ENCODE assay signal across 2 cellular contexts in genomic region chr9:96322210-96322609, GRCh38.
TF ChIP-seq lines count a peak whose summit lies in the region.

No MANE protein-coding gene starts in this region.

TF ChIP-seq in K562, 482 proteins besides CTCF, POLR2A, EP300 and RAD21:
- TF ChIP-seq ZNF121 (CRISPR knock-in tag; conservative IDR thresholded peaks at IDR 0.05) = peak; percentile 93
TF ChIP-seq in K562: peak in this region for 1; not testable (repeated sequence) for 481.

TF ChIP-seq in HepG2, 621 proteins besides CTCF, POLR2A, EP300 and RAD21:
- peak; percentile 80 for TF ChIP-seq ZNF121 (CRISPR knock-in tag; IDR thresholded peaks at IDR 0.05)
